In the genomic region with DNA sequence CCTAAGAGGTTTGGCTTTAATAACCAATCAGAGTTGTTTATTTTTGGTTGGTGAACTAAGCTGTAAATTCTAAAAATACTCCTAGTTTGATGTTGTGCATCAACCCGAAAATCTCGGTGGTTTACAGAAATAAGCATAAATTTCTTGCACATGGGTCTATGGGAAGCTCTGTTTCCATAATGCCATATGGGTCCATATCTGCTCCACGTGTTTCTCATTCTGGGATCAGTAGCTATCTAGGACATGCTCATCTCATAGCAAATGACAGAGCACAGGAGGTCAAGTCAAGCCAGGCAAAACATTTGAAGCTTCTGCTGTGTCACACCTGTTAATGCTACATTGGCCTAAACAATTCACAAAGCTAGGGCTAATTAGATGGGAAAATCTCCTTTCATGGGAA, we compare ENCODE assay signal across 14 cellular contexts. TPM values are rescaled to one million over a fixed set of nuclear protein-coding genes. Genes with fewer than 3 reads are reported as not detected.
DNase-seq lines count a peak whose midpoint lies in the region; ATAC-seq and FAIRE-seq lines count a peak whose summit lies in the region.
"Had no signal": no experiment of that assay in that cellular context is flagged by ENCODE, and none has a peak within 500 bp of the region (broad histone marks: within the 10 kb centered on the region; RNA-seq: fewer than 3 reads in every experiment).

No MANE protein-coding gene starts in this region.

- ATAC-seq in HG03469 (IDR thresholded peaks at IDR 0.05; ENCODE audit: unreplicated experiment), result no peak
- ATAC-seq: PC-3 had no signal

- DNase-seq in DMS53 treated with DMSO at 0.1 percent for 48 hours (lab: John Stamatoyannopoulos, UW; ENCODE audit: unreplicated experiment) (peak; percentile 29), GM19239 (ENCODE audit: insufficient read length, low spot score) (no peak), NCI-H82 (lab: John Stamatoyannopoulos, UW) (peak; percentile 75), cerebellum (ENCODE audit: low spot score) (peak; percentile 17), cerebellar nuclear complex (lab: John Stamatoyannopoulos, UW) (no peak), NCI-H2107 (lab: John Stamatoyannopoulos, UW) (no peak)
- DNase-seq: CD4-positive, CD25-positive, alpha-beta regulatory T cell; GM23248; HCEC 1CT; KBM-7; NCI-H1048; NCI-H1694 treated with DMSO at 0.1 percent for 48 hours; PC-3 had no signal

- FAIRE-seq in GM19239 (lab: Jason Lieb, UNC), result peak; percentile 39

RNA-seq across cellular contexts. Expression of a gene that starts 23.1 kb away (rescaled TPM):
- total RNA-seq in cerebellum, result 10.7 TPM

RNA-seq across cellular contexts. Expression of a gene that starts 23.1 kb away (rescaled TPM):
- total RNA-seq in cerebellum, result 15.6 TPM

RNA-seq across cellular contexts. Expression of a gene that starts 35.1 kb away (rescaled TPM):
- total RNA-seq in cerebellum, result 30.2 TPM

Comparison
In these comparisons a context has a peak if more than half of its experiments do, and no peak if none do; other contexts are left out.
1. DNase-seq: peak in DMS53 treated with DMSO at 0.1 percent for 48 hours (single experiment), NCI-H82 (single experiment) and cerebellum (single experiment); none in GM19239 (single experiment), cerebellar nuclear complex (0 of 2) and NCI-H2107 (single experiment).